In the genomic region with DNA sequence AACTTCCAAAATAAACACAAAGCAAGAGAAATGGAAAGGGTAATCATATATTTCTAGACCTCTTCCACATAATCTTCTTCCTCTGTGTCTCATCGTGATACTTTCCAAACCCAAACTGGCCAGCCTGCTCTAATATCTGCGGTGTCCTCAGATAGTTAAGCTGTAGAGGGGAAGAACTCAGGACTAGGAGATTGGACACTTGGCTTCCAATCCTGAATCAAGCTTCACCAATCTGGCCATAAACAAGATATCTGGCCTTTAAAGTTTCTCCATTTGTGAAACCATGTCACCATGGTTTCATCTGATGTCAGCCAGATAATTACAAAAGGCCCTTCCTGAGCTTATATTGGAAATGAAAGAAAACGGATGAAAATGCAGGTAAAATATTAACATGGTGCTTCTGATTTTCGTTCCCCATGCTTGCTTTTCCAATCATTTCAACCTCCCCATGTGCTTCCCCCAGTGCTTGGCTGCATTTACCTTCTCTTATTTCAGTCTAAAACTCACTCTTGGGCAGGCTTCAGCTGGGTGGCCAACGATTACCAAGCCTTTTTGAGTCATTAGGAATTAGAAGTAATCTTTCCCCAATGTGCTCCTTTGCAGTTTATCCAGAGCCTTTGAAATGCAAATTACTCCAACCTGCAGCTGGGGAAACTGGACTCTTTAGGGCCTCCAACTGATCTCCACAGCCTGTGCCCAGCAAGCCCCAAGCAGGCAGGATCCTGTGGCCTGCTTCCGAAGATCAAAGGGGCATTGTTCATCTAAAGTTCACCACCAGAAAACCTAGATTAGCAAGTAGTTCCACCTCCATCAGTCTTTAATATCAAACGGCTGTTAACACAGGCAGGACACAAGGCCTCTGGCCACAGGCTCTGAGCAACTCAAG, we compare ENCODE assay signal across 29 cellular contexts. TPM values are rescaled to one million over a fixed set of nuclear protein-coding genes. Genes with fewer than 3 reads are reported as not detected.
DNase-seq lines count a peak whose midpoint lies in the region; ATAC-seq and TF ChIP-seq lines count a peak whose summit lies in the region.
"Had no signal": no experiment of that assay in that cellular context is flagged by ENCODE, and none has a peak within 500 bp of the region (broad histone marks: within the 10 kb centered on the region; RNA-seq: fewer than 3 reads in every experiment).

No MANE protein-coding gene starts in this region.

- H3K4me1 Mint-ChIP-seq in activated T-cell treated with anti-CD3 and anti-CD28 coated beads, Interleukin-2, amount 50 U/mL, for 4 hours (ENCODE audit: low read depth): no peaks in the 10 kb centered on the region
- H3K4me1 Mint-ChIP-seq: CD4-positive, CD25-positive, alpha-beta regulatory T cell had no signal

- H3K4me3 ChIP-seq in mammary epithelial cell (replicated peaks in 1 of 3; ENCODE audit: insufficient read depth in 1 of 3, low read depth in 2 of 3, low read length in 3 of 3): no peak overlapping the region
- H3K4me3 ChIP-seq: BLaER1, GM23248, HAP-1, PC-9, SJCRH30 had no signal

- H3K27ac ChIP-seq in VCaP: peak overlapping the region; percentile 85
- no peak overlapping the region for H3K27ac ChIP-seq in mammary epithelial cell (ENCODE audit: insufficient read depth, low read depth, low read length)
- H3K27ac ChIP-seq: BLaER1, GM23248, HL-60, PC-9, SJCRH30 had no signal

- no peaks in the 10 kb centered on the region for H3K79me2 ChIP-seq in mammary epithelial cell (ENCODE audit: insufficient read depth, low read length)

- no peak overlapping the region for H3K9ac ChIP-seq in mammary epithelial cell (ENCODE audit: insufficient read depth, low read length)
- H3K9ac ChIP-seq: BLaER1, GM23248 had no signal

- intact Hi-C loops in mammary epithelial cell (cut with micrococcal nuclease): no loop called here

- peaks cover 4% of the 10 kb centered on the region for H3K27me3 Mint-ChIP-seq in activated T-cell treated with anti-CD3 and anti-CD28 coated beads, Interleukin-2, amount 50 U/mL, for 4 hours (ENCODE audit: low read depth)

- no peak for TF ChIP-seq CTCF in VCaP (conservative IDR thresholded peaks at IDR 0.05)
- no peak for TF ChIP-seq CTCF in mammary epithelial cell (conservative IDR thresholded peaks at IDR 0.05 in 1 of 2, IDR thresholded peaks at IDR 0.05 in 1 of 2; ENCODE audit: extremely low read depth in 1 of 2, insufficient read depth in 1 of 2, low read depth in 1 of 2, low read length in 2 of 2)

- in situ Hi-C loops in mammary epithelial cell (cut with MboI; ENCODE audit: low sequenced_read_pairs in 2 of 2): no loop called here

- no peak overlapping the region for H3K4me3 Mint-ChIP-seq in activated T-cell treated with anti-CD3 and anti-CD28 coated beads, Interleukin-2, amount 50 U/mL, for 4 hours
- H3K4me3 Mint-ChIP-seq: CD4-positive, CD25-positive, alpha-beta regulatory T cell; HFFc6 had no signal

- H2AFZ ChIP-seq in mammary epithelial cell (ENCODE audit: low read depth, low read length): no peak overlapping the region
- H2AFZ ChIP-seq: GM23248, PC-9 had no signal

- H3K36me3 ChIP-seq in mammary epithelial cell (ENCODE audit: insufficient read depth, low read length): no peaks in the 10 kb centered on the region
- H3K36me3 ChIP-seq: BLaER1, HAP-1, SJCRH30 had no signal

- H3K4me2 ChIP-seq in mammary epithelial cell (ENCODE audit: insufficient read depth, low read depth, low read length): no peak overlapping the region
- H3K4me2 ChIP-seq: BLaER1, PC-9 had no signal

- H3K4me1 ChIP-seq in mammary epithelial cell (ENCODE audit: insufficient read depth, low read length): no peaks in the 10 kb centered on the region
- H3K4me1 ChIP-seq: BLaER1, HAP-1 had no signal

- DNase-seq in NCI-H526 (lab: John Stamatoyannopoulos, UW) (peak; percentile 100), left kidney (ENCODE audit: low read depth, low spot score) (peak; percentile 68), mammary epithelial cell (no peak), GOT3 (lab: John Stamatoyannopoulos, UW) (no peak)
- DNase-seq in activated T-cell treated with anti-CD3 and anti-CD28 coated beads, Interleukin-2, amount 50 U/mL, for 4 hours: no peak
- DNase-seq: CD4-positive, CD25-positive, alpha-beta regulatory T cell; DMS153; DND-41; GM23248; HFFc6; NCI-H1092; NCI-H1436; NCI-H187; NCI-H2081 treated with DMSO at 0.1 percent for 48 hours; NCI-H2171; NCI-H226; NCI-H510A treated with DMSO at 0.1 percent for 48 hours; NCI-H774; NK-92 treated with Interleukin-12 subunit alpha and Interleukin-12 subunit beta, amount 100 ng/mL, for 24 hours; PC-9 had no signal

- H3K9me3 Mint-ChIP-seq in activated T-cell treated with anti-CD3 and anti-CD28 coated beads, Interleukin-2, amount 50 U/mL, for 4 hours: peaks cover 7% of the 10 kb centered on the region

- H3K27me3 ChIP-seq in mammary epithelial cell (ENCODE audit: insufficient read depth, low read length): no peaks in the 10 kb centered on the region
- H3K27me3 ChIP-seq: BLaER1, SJCRH30 had no signal

- no peaks in the 10 kb centered on the region for H4K20me1 ChIP-seq in mammary epithelial cell (ENCODE audit: insufficient read depth, low read length)
- H4K20me1 ChIP-seq: BLaER1 had no signal

- H3K36me3 Mint-ChIP-seq in activated T-cell treated with anti-CD3 and anti-CD28 coated beads, Interleukin-2, amount 50 U/mL, for 4 hours (ENCODE audit: insufficient read depth): no peaks in the 10 kb centered on the region
- H3K36me3 Mint-ChIP-seq: CD4-positive, CD25-positive, alpha-beta regulatory T cell had no signal

- WGBS in mammary epithelial cell (ENCODE audit: low coverage, missing lambda C conversion rate): 59% methylated on average over 6 of the region's 7 CpGs

- no peak for ATAC-seq in HG03139 (IDR thresholded peaks at IDR 0.05; ENCODE audit: unreplicated experiment)
- no peak for ATAC-seq in activated T-cell treated with anti-CD3 and anti-CD28 coated beads, Interleukin-2, amount 50 U/mL, for 4 hours
- ATAC-seq: Right ventricle myocardium inferior had no signal

- CTCF ChIA-PET in mammary epithelial cell (lab: Charles Lee; ENCODE audit: low non-redundant PET): interaction anchor here (0.5 kb wide), 1 partner anchor 374 kb away, joined by 4 read pairs; no protein-coding TSS in a partner anchor

- no TSS peak for BruUV-seq in mammary epithelial cell (replicated peaks; lab: Mats Ljungman, UMichigan)

- H3K9me3 ChIP-seq in mammary epithelial cell (replicated peaks; ENCODE audit: insufficient read depth, low read length): peaks cover 3% of the 10 kb centered on the region
- H3K9me3 ChIP-seq: HAP-1 had no signal

- dilution Hi-C loops in mammary epithelial cell (cut with HindIII; ENCODE audit: low sequenced_read_pairs): no loop called here

RNA-seq across cellular contexts. Expression of a gene that starts 44.5 kb away (rescaled TPM):
- under 1 TPM in 1 of 2 donors, not detected in 1; 0.50 TPM for total RNA-seq in mammary epithelial cell
- not detected for polyA plus RNA-seq in mammary epithelial cell
- not detected for polyA minus RNA-seq in mammary epithelial cell
- total RNA-seq in activated T-cell treated with anti-CD3 and anti-CD28 coated beads, Interleukin-2, amount 50 U/mL, for 4 hours: under 1 TPM; 0.40 to 0.60 (median 0.40) TPM
- total RNA-seq: GM23248, HFFc6, PC-9, RPMI7951 had no signal
- polyA plus RNA-seq: AG04450, GM23248 had no signal

Comparison
In these comparisons a context has a peak if more than half of its experiments do, and no peak if none do; other contexts are left out.
1. DNase-seq: peak in NCI-H526 (2 of 2) and left kidney (single experiment); none in mammary epithelial cell (single experiment), activated T-cell treated with anti-CD3 and anti-CD28 coated beads, Interleukin-2, amount 50 U/mL, for 4 hours (single experiment) and GOT3 (single experiment).